26 cellular contexts compared by ENCODE assay signal in the genomic region with DNA sequence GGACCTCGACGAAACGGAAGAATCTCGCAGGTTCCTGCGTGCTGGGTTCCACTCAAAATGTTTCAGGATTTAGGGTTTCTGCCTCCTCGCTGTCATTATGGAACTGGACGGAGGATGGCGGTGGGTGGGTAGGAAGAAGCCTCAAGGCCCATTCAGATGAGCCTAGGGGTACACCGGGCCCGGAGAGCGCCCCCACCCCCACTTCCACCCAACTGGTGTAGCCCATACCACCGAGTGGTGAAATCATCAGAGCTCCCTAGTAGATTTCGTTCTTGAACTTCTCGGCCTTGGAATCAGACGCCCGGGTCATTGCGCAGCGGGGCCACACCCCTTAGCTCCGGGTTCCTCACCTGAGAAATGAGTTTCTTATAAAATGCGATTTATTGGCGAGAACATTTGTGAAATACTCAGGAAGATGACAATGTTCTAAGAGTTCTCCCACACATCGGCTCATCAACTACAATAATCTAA. TPM values are rescaled to one million over a fixed set of nuclear protein-coding genes. Genes with fewer than 3 reads are reported as not detected.
DNase-seq lines count a peak whose midpoint lies in the region.
"Had no signal": no experiment of that assay in that cellular context is flagged by ENCODE, and none has a peak within 500 bp of the region (broad histone marks: within the 10 kb centered on the region; RNA-seq: fewer than 3 reads in every experiment).

No MANE protein-coding gene starts in this region.

- no peaks in the 10 kb centered on the region for H4K20me1 ChIP-seq in GM23248 (ENCODE audit: insufficient read depth)

- peak overlapping the region; percentile 86; the same call in 1 of the 2 replicates for H2AFZ ChIP-seq in GM23248

- DNase-seq in GM23248 (no peak), left kidney (ENCODE audit: low read depth, low spot score) (peak; percentile 32), MV-4-11 (lab: John Stamatoyannopoulos, UW) (no peak), NCI-H187 (lab: John Stamatoyannopoulos, UW) (no peak), kidney glomerular epithelial cell (lab: John Stamatoyannopoulos, UW) (no peak)
- DNase-seq in activated T-cell treated with anti-CD3 and anti-CD28 coated beads, Interleukin-2, amount 50 U/mL, for 24 hours: no peak
- DNase-seq: ACHN; activated CD4-positive, alpha-beta T cell treated with anti-CD3 and anti-CD28 coated beads for 48 hours; activated naive CD4-positive, alpha-beta T cell treated with Interleukin-2 at 50 U/mL for 16 hours; activated T-cell treated with anti-CD3 and anti-CD28 coated beads, Interleukin-2, amount 50 U/mL, for 48 hours; anterior cingulate cortex; COR-L47; DMS79 treated with DMSO at 0.1 percent for 48 hours; HCEC 1CT; NCI-H1105; NCI-H2081 treated with DMSO at 0.1 percent for 48 hours; sigmoid colon; stimulated activated CD8-positive, alpha-beta memory T cell treated with anti-CD3 and anti-CD28 coated beads, Interleukin-4, amount 100 ng/mL, for 48 hours; upper lobe of right lung had no signal

- no peaks in the 10 kb centered on the region for H3K36me3 ChIP-seq in GM23248 (ENCODE audit: low read depth)
- no peaks in the 10 kb centered on the region for H3K36me3 ChIP-seq in duodenal mucosa (ENCODE audit: control insufficient read depth in 1 of 2, insufficient read depth in 2 of 2, low read length in 2 of 2)
- no peaks in the 10 kb centered on the region for H3K36me3 ChIP-seq in skeletal muscle satellite cell (ENCODE audit: insufficient read depth, low read length)
- H3K36me3 ChIP-seq: BLaER1 treated with 17β-estradiol and CSF1 and Interleukin-3, amounts not matched to agents 10 nM and 100 nM; sigmoid colon; upper lobe of right lung had no signal

- no peaks in the 10 kb centered on the region for H3K4me1 Mint-ChIP-seq in activated T-cell treated with anti-CD3 and anti-CD28 coated beads, Interleukin-2, amount 50 U/mL, for 24 hours (ENCODE audit: low read depth)

- H3F3A ChIP-seq in GM23248 (ENCODE audit: insufficient read depth): no peaks in the 10 kb centered on the region

- H3K27me3 ChIP-seq in GM23248 (replicated peaks; ENCODE audit: insufficient read depth) (peaks cover 9% of the 10 kb centered on the region), duodenal mucosa (ENCODE audit: control insufficient read depth in 1 of 2, insufficient read depth in 2 of 2, low read length in 2 of 2) (peaks cover 87 to 97% of the 10 kb centered on the region in 2 donors), skeletal muscle satellite cell (ENCODE audit: control insufficient read depth, insufficient read depth, low read length) (peaks cover 99% of the 10 kb centered on the region)

- H3K4me2 ChIP-seq in GM23248 (ENCODE audit: unreplicated experiment): no peak overlapping the region
- H3K4me2 ChIP-seq in skeletal muscle satellite cell (ENCODE audit: low read length): peak overlapping the region; percentile 93
- H3K4me2 ChIP-seq: BLaER1 treated with 17β-estradiol and CSF1 and Interleukin-3, amounts not matched to agents 10 nM and 100 nM had no signal

- no peak overlapping the region for H3K27ac Mint-ChIP-seq in activated T-cell treated with anti-CD3 and anti-CD28 coated beads, Interleukin-2, amount 50 U/mL, for 24 hours

- in situ Hi-C loops in GM23248 (cut with MboI): loop anchor here (25.0 kb wide), 1 partner anchor 665 kb away; no protein-coding TSS in a partner anchor

- no peaks in the 10 kb centered on the region for H3K79me2 ChIP-seq in GM23248 (ENCODE audit: insufficient read depth)

- no peaks in the 10 kb centered on the region for H3K9me3 ChIP-seq in GM23248 (ENCODE audit: low read depth)
- no peaks in the 10 kb centered on the region for H3K9me3 ChIP-seq in duodenal mucosa (ENCODE audit: control insufficient read depth in 1 of 2, low read length in 2 of 2)
- H3K9me3 ChIP-seq in skeletal muscle satellite cell (replicated peaks; ENCODE audit: low read length): no peaks in the 10 kb centered on the region
- H3K9me3 ChIP-seq: sigmoid colon, upper lobe of right lung had no signal

- H3K9me3 Mint-ChIP-seq in activated T-cell treated with anti-CD3 and anti-CD28 coated beads, Interleukin-2, amount 50 U/mL, for 24 hours: no peaks in the 10 kb centered on the region
- H3K9me3 Mint-ChIP-seq: neural crest cell had no signal

- WGBS in GM23248 (ENCODE audit: low coverage in 1 of 2, low lambda C conversion rate in 2 of 2, missing lambda C conversion rate in 2 of 2), 2 experiments: 64 to 69% methylated on average over 22 of the region's 22 CpGs

- H3K4me3 Mint-ChIP-seq in activated T-cell treated with anti-CD3 and anti-CD28 coated beads, Interleukin-2, amount 50 U/mL, for 24 hours: no peak overlapping the region

- no peaks in the 10 kb centered on the region for H3K9me2 ChIP-seq in GM23248 (ENCODE audit: insufficient read depth)

- no peak overlapping the region for H3K9ac ChIP-seq in GM23248
- H3K9ac ChIP-seq in duodenal mucosa (ENCODE audit: low read depth in 1 of 2, low read length in 2 of 2): no peak overlapping the region
- no peak overlapping the region for H3K9ac ChIP-seq in skeletal muscle satellite cell (ENCODE audit: low read depth, low read length)
- H3K9ac ChIP-seq: BLaER1 treated with 17β-estradiol and CSF1 and Interleukin-3, amounts not matched to agents 10 nM and 100 nM had no signal

- no peak overlapping the region for H3K27ac ChIP-seq in GM23248
- H3K27ac ChIP-seq in duodenal mucosa (ENCODE audit: low read depth, low read length): no peak overlapping the region
- H3K27ac ChIP-seq: BLaER1 treated with 17β-estradiol and CSF1 and Interleukin-3, amounts not matched to agents 10 nM and 100 nM; sigmoid colon; upper lobe of right lung had no signal

- H3K4me3 ChIP-seq in GM23248 (peak overlapping the region; percentile 69; the same call in 1 of the 2 replicates), duodenal mucosa (ENCODE audit: low read depth in 1 of 2, low read length in 2 of 2) (peak overlapping the region; percentile 49 to 50), skeletal muscle satellite cell (ENCODE audit: low read length) (peak overlapping the region; percentile 59)
- H3K4me3 ChIP-seq: BLaER1 treated with 17β-estradiol and CSF1 and Interleukin-3, amounts not matched to agents 10 nM and 100 nM; GM12878 had no signal

- no peaks in the 10 kb centered on the region for H3K36me3 Mint-ChIP-seq in activated T-cell treated with anti-CD3 and anti-CD28 coated beads, Interleukin-2, amount 50 U/mL, for 24 hours (ENCODE audit: low read depth)

- no peaks in the 10 kb centered on the region for H3K4me1 ChIP-seq in GM23248 (ENCODE audit: insufficient read depth)
- peaks cover 10 to 20% of the 10 kb centered on the region in 2 donors for H3K4me1 ChIP-seq in duodenal mucosa (ENCODE audit: control insufficient read depth in 1 of 2, insufficient read depth in 2 of 2, low read length in 2 of 2)
- H3K4me1 ChIP-seq in skeletal muscle satellite cell (ENCODE audit: control insufficient read depth, insufficient read depth, low read length): peaks cover 33% of the 10 kb centered on the region
- H3K4me1 ChIP-seq: upper lobe of right lung had no signal

- peaks cover 98% of the 10 kb centered on the region for H3K27me3 Mint-ChIP-seq in activated T-cell treated with anti-CD3 and anti-CD28 coated beads, Interleukin-2, amount 50 U/mL, for 24 hours

RNA-seq across cellular contexts. Expression of gene TBX3, which starts 13.3 kb away (rescaled TPM):
- total RNA-seq in GM23248 (2014; rRNA removed; shearing (Covaris generic)): 25.1 and 34.0 TPM in 2 replicates
- polyA plus RNA-seq in GM23248 (2016; fragmentation: Nextera tagmentation; extraction: Ambion mirVana): 29.2 TPM in 2 replicates
- total RNA-seq in skeletal muscle satellite cell (2012; rRNA removed): 68.1 and 69.0 TPM in 2 replicates
- total RNA-seq: OCI-LY7; T-helper 2 cell treated with Interferon-gamma antibody and Interleukin-4, amounts not matched to agents 100 ng/mL and 5 ng/mL, for 36 hours had no signal
